ENCODE assay signal across 8 cellular contexts in the genomic region with DNA sequence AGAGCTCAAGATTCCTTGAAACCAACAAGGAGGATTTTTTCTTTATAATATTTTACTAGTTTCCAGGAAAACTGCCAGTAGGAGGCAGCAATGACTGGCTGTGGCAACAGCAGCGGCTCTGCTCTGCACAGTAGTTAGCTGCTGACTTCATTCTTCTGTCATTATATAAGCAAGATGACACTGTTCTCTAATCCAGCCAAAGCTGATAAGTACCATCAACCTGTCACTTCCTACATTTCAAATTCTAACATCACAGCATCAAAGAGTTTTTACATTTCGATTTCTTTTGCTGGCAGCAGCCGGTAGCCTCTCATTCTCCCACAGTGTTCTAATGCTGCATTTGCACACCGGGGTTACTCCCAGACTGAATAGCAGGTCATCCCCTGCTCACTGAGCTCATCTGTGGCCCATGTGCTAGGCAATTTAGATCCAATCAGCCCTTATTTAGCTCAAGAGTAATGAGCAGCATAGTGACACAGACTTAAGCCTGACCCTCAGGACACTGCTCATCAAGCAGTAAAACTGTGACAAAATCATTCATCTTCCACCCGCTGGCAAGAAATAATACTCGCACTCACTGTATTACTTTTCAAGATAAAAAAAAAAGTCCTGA.
DNase-seq lines count a peak whose midpoint lies in the region; ATAC-seq and TF ChIP-seq lines count a peak whose summit lies in the region.

No MANE protein-coding gene starts in this region.

- H3K9me2 ChIP-seq in HCT116 (ENCODE audit: insufficient read depth): no peaks in the 10 kb centered on the region
- H3K9me2 ChIP-seq in SK-N-SH: no peaks in the 10 kb centered on the region

- no peak overlapping the region for H3K4me3 ChIP-seq in HCT116 (replicated peaks in 1 of 2; ENCODE audit: low read depth in 1 of 2, low read length in 2 of 2)
- peak overlapping the region in 1 of 2 experiments; percentile 25; a peak in 2 of 4 replicates for H3K4me3 ChIP-seq in SK-N-SH (ENCODE audit: low read depth in 2 of 2, low read length in 1 of 2)

- H3K9me3 ChIP-seq in HCT116 (ENCODE audit: control insufficient read depth in 1 of 2, insufficient read depth in 1 of 2, low read depth in 1 of 2, low read length in 2 of 2) (no peaks in the 10 kb centered on the region), SK-N-SH (no peaks in the 10 kb centered on the region)

- no peak overlapping the region for H2AFZ ChIP-seq in HCT116 (ENCODE audit: low read depth, low read length, poor library complexity, severe bottlenecking)
- peak overlapping the region; percentile 38; the same call in 1 of the 2 replicates for H2AFZ ChIP-seq in SK-N-SH (ENCODE audit: low read depth)

- H3K9ac ChIP-seq in HCT116 (ENCODE audit: low read length) (no peak overlapping the region), SK-N-SH (no peak overlapping the region)

- ATAC-seq in HCT116 (peak; percentile 69), foreskin keratinocyte (peak; percentile 87), HG03571 (IDR thresholded peaks at IDR 0.05; ENCODE audit: unreplicated experiment) (no peak)

- RAD21 ChIA-PET in HCT116 (lab: Charles Lee; ENCODE audit: low non-redundant PET in 1 of 2, low total read pairs in 2 of 2, uncharacterized antibody in 2 of 2, unreplicated experiment in 2 of 2): interaction anchor here in 1 of 2 experiments (1.1 kb wide), 1 partner anchor 13 kb away, joined by 3 read pairs; no protein-coding TSS in a partner anchor

- H3K79me2 ChIP-seq in HCT116 (ENCODE audit: insufficient read depth, low read length) (peaks cover 9% of the 10 kb centered on the region), SK-N-SH (ENCODE audit: insufficient read depth) (no peaks in the 10 kb centered on the region)

- CTCF ChIA-PET in HCT116 (lab: Charles Lee): interaction anchor here (0.6 to 2.1 kb wide), 12 partner anchors 8 to 316 kb away, joined by 3 to 31 read pairs (median 3); no protein-coding TSS in a partner anchor
- CTCF ChIA-PET in SK-N-SH (lab: Yijun Ruan, JAX): interaction anchor here (0.6 to 4.7 kb wide), 47 partner anchors 12 to 1904 kb away, joined by 3 to 63 read pairs (median 4); no protein-coding TSS in a partner anchor

- H3F3A ChIP-seq in SK-N-SH (replicated peaks; ENCODE audit: insufficient read depth): peaks cover 4% of the 10 kb centered on the region

- POLR2A ChIA-PET in HCT116 (lab: Charles Lee) (interaction anchor here (0.6 kb wide), 1 partner anchor 18 kb away, joined by 3 read pairs; no protein-coding TSS in a partner anchor), SK-N-SH (lab: Yijun Ruan, JAX) (interaction anchor here (1.2 to 1.3 kb wide), 2 partner anchors 12 to 16 kb away, joined by 3 read pairs; no protein-coding TSS in a partner anchor)

- TF ChIP-seq RAD21 in HCT116 (IDR thresholded peaks at IDR 0.05; ENCODE audit: low read depth): peak; percentile 61
- peak; percentile 83 for TF ChIP-seq RAD21 in SK-N-SH (IDR thresholded peaks at IDR 0.05; ENCODE audit: low read length)

- H3K4me1 ChIP-seq in HCT116 (ENCODE audit: control insufficient read depth in 1 of 2, insufficient read depth in 2 of 2, low read length in 2 of 2): no peaks in the 10 kb centered on the region
- peaks cover 3 to 6% of the 10 kb centered on the region in 2 experiments; a peak in 3 of 4 replicates for H3K4me1 ChIP-seq in SK-N-SH (ENCODE audit: control insufficient read depth in 1 of 2, insufficient read depth in 2 of 2, low read depth in 1 of 2, low read length in 1 of 2)
- H3K4me1 ChIP-seq in foreskin keratinocyte: no peaks in the 10 kb centered on the region

- no peak overlapping the region for H3K27ac ChIP-seq in HCT116 (ENCODE audit: low read depth, low read length)
- H3K27ac ChIP-seq in SK-N-SH (ENCODE audit: low read depth in 2 of 2, low read length in 1 of 2): peak overlapping the region; percentile 8 to 81; a peak in 3 of 4 replicates
- no peak overlapping the region for H3K27ac ChIP-seq in foreskin keratinocyte

- peak in 1 of 2 experiments; percentile 53; a peak in 1 of 4 replicates for TF ChIP-seq EP300 in SK-N-SH (IDR thresholded peaks at IDR 0.05; ENCODE audit: borderline replicate concordance in 1 of 2, low read depth in 1 of 2, low read length in 1 of 2)

- H3K36me3 ChIP-seq in HCT116 (ENCODE audit: control insufficient read depth in 1 of 2, insufficient read depth in 2 of 2, low read length in 2 of 2) (no peaks in the 10 kb centered on the region), SK-N-SH (replicated peaks in 1 of 2; ENCODE audit: control insufficient read depth in 1 of 2, insufficient read depth in 2 of 2, low read length in 1 of 2) (peaks cover 0 to 6% of the 10 kb centered on the region in 2 experiments)

- no TSS peak for BruUV-seq in HCT116 (replicated peaks; lab: Mats Ljungman, UMichigan)

- H3K4me2 ChIP-seq in HCT116 (ENCODE audit: low read length) (no peak overlapping the region), SK-N-SH (peak overlapping the region; percentile 55)

- TF ChIP-seq CTCF in HCT116 (IDR thresholded peaks at IDR 0.05 in 2 of 3, conservative IDR thresholded peaks at IDR 0.05 in 1 of 3; ENCODE audit: borderline replicate concordance in 1 of 3, insufficient read depth in 1 of 3, low read depth in 2 of 3, low read length in 2 of 3) (peak; percentile 30 to 47 (median 41); a peak in 5 of 6 replicates), SK-N-SH (IDR thresholded peaks at IDR 0.05) (peak; percentile 79), foreskin keratinocyte (conservative IDR thresholded peaks at IDR 0.05) (peak; percentile 68)

- intact Hi-C loops in HCT116 (cut with micrococcal nuclease): loop anchor here (10.0 kb wide), 1 partner anchor 180 kb away; no protein-coding TSS in a partner anchor

- peaks cover 5% of the 10 kb centered on the region; the same call in 1 of the 2 replicates for H4K20me1 ChIP-seq in HCT116 (ENCODE audit: insufficient read depth)
- no peaks in the 10 kb centered on the region for H4K20me1 ChIP-seq in SK-N-SH (ENCODE audit: insufficient read depth)

- peak; percentile 82 for DNase-seq in AG20443 (ENCODE audit: low spot score)
- DNase-seq in HCT116 (ENCODE audit: low read depth, low spot score): peak; percentile 12
- peak; percentile 48 for DNase-seq in SK-N-SH
- DNase-seq in foreskin keratinocyte: peak; percentile 6 to 40
- DNase-seq in putamen (ENCODE audit: low spot score): peak; percentile 81
- DNase-seq in cortex of kidney (lab: John Stamatoyannopoulos, UW): no peak
- no peak for DNase-seq in activated gamma-delta T cell (lab: John Stamatoyannopoulos, UW)

- WGBS in SK-N-SH (ENCODE audit: low lambda C conversion rate): 42% methylated on average over 6 of the region's 6 CpGs

- TF ChIP-seq POLR2A in HCT116 (IDR thresholded peaks at IDR 0.05; ENCODE audit: borderline replicate concordance, extremely low read depth, insufficient read depth, insufficient read length): no peak

- H3K27me3 ChIP-seq in HCT116 (ENCODE audit: insufficient read depth, low read length) (no peaks in the 10 kb centered on the region), SK-N-SH (ENCODE audit: insufficient read depth) (no peaks in the 10 kb centered on the region), foreskin keratinocyte (no peaks in the 10 kb centered on the region)

TF ChIP-seq in HCT116, 20 proteins besides CTCF, POLR2A, EP300 and RAD21 (continues in another document):
- TF ChIP-seq YY1 (IDR thresholded peaks at IDR 0.05; ENCODE audit: extremely low read depth, insufficient replicate concordance, low read depth, low read length) (no peak), CBX3 (IDR thresholded peaks at IDR 0.05; ENCODE audit: low read depth) (no peak), SIN3A (IDR thresholded peaks at IDR 0.05; ENCODE audit: low read depth) (no peak), SP1 (IDR thresholded peaks at IDR 0.05; ENCODE audit: low read depth) (no peak), ZNF274 (IDR thresholded peaks at IDR 0.05; ENCODE audit: low read depth, low read length) (no peak)
- TF ChIP-seq, protein P1, sequence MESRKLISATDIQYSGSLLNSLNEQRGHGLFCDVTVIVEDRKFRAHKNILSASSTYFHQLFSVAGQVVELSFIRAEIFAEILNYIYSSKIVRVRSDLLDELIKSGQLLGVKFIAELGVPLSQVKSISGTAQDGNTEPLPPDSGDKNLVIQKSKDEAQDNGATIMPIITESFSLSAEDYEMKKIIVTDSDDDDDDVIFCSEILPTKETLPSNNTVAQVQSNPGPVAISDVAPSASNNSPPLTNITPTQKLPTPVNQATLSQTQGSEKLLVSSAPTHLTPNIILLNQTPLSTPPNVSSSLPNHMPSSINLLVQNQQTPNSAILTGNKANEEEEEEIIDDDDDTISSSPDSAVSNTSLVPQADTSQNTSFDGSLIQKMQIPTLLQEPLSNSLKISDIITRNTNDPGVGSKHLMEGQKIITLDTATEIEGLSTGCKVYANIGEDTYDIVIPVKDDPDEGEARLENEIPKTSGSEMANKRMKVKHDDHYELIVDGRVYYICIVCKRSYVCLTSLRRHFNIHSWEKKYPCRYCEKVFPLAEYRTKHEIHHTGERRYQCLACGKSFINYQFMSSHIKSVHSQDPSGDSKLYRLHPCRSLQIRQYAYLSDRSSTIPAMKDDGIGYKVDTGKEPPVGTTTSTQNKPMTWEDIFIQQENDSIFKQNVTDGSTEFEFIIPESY (IDR thresholded peaks at IDR 0.05; ENCODE audit: extremely low read depth, insufficient replicate concordance, low read length): no peak

TF ChIP-seq in SK-N-SH, 30 proteins besides CTCF, POLR2A, EP300 and RAD21 (continues in another document):
- TF ChIP-seq, protein P2, sequence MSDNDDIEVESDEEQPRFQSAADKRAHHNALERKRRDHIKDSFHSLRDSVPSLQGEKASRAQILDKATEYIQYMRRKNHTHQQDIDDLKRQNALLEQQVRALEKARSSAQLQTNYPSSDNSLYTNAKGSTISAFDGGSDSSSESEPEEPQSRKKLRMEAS (IDR thresholded peaks at IDR 0.05; ENCODE audit: low read depth): no peak
- no peak for TF ChIP-seq TAF1 (IDR thresholded peaks at IDR 0.05; ENCODE audit: borderline replicate concordance, low read depth, low read length)
- TF ChIP-seq RCOR1 (IDR thresholded peaks at IDR 0.05; ENCODE audit: low read length): peak; percentile 45; the same call in 1 of the 2 replicates
- TF ChIP-seq GABPA (IDR thresholded peaks at IDR 0.05; ENCODE audit: low read depth): no peak
- TF ChIP-seq, protein P1 (IDR thresholded peaks at IDR 0.05; ENCODE audit: borderline replicate concordance, low read depth): no peak
- peak; percentile 56 for TF ChIP-seq SMC3 (IDR thresholded peaks at IDR 0.05; ENCODE audit: low read depth, low read length)

Comparison
In these comparisons a context has a peak if more than half of its experiments do, and no peak if none do; other contexts are left out.
1. DNase-seq: peak in AG20443 (single experiment), HCT116 (single experiment), SK-N-SH (single experiment), foreskin keratinocyte (2 of 2) and putamen (single experiment); none in cortex of kidney (single experiment) and activated gamma-delta T cell (single experiment).
2. H3K27ac ChIP-seq: peak in SK-N-SH (2 of 2); none in HCT116 (single experiment) and foreskin keratinocyte (single experiment).
3. Peak in every context shown above with its lines, with median percentiles within 50 percentile points of each other: CTCF ChIP-seq.